ENCODE assay signal across 22 cellular contexts in the genomic region with DNA sequence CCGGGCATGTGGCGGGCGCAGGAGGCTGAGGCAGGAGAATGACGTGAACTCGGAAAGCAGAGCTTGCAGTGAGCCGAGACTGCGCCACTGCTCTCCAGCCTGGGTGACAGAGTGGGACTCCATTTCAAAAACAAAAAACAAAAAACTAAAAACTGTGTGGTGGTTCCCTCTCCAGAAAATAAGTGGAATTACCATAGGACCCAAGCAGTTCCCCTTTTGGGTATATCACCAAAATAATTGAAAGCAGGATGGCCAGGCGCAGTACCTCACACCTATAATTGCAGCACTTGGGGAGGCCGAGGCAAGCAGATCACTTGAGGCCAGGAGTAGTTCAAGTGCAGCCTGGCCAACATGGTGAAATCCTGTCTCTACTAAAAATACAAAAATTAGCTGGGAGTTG.
"Had no signal": no experiment of that assay in that cellular context is flagged by ENCODE, and none has a peak within 500 bp of the region (broad histone marks: within the 10 kb centered on the region; RNA-seq: fewer than 3 reads in every experiment).

No MANE protein-coding gene starts in this region.

- H3K27ac ChIP-seq: foreskin keratinocyte, hepatocyte, left ventricle myocardium inferior, lower lobe of right lung, neural progenitor cell, pancreas, prostate gland, right lobe of liver, tibial nerve had no signal

- H3K79me2 ChIP-seq: hepatocyte had no signal

- H3K4me3 Mint-ChIP-seq: mesothelial cell of epicardium; natural killer cell treated with Interleukin-12 subunit alpha and Interleukin-12 subunit beta and Interleukin-15 and Interleukin-18, amount 100 ng/mL, for 72 hours; neural progenitor cell; stimulated activated effector memory CD8-positive, alpha-beta T cell treated with anti-CD3 and anti-CD28 coated beads, Interleukin-12 subunit alpha, Interleukin-12 subunit beta, amount 100 ng/mL, for 72 hours; stimulated activated naive CD8-positive, alpha-beta T cell treated with anti-CD3 and anti-CD28 coated beads, Interleukin-15, amount 100 ng/mL, for 72 hours had no signal

- H3K9ac ChIP-seq: neural progenitor cell had no signal

- H3K9me3 ChIP-seq: left ventricle myocardium inferior, lower lobe of right lung, pancreas, prostate gland, right lobe of liver, testis, tibial nerve had no signal

- H3K4me1 ChIP-seq: foreskin keratinocyte, left ventricle myocardium inferior, neural progenitor cell, prostate gland, right lobe of liver, tibial nerve had no signal

- H3K4me3 ChIP-seq: hepatocyte, left ventricle myocardium inferior, lower lobe of right lung, neural progenitor cell, pancreas, prostate gland, right lobe of liver, testis, tibial nerve had no signal

- H3K36me3 ChIP-seq: left ventricle myocardium inferior, lower lobe of right lung, neural progenitor cell, pancreas, prostate gland, right lobe of liver, tibial nerve had no signal

- H3K27ac Mint-ChIP-seq: memory B cell; mesothelial cell of epicardium; natural killer cell treated with Interleukin-12 subunit alpha and Interleukin-12 subunit beta and Interleukin-15 and Interleukin-18, amount 100 ng/mL, for 72 hours; neural progenitor cell; stimulated activated effector memory CD8-positive, alpha-beta T cell treated with anti-CD3 and anti-CD28 coated beads, Interleukin-12 subunit alpha, Interleukin-12 subunit beta, amount 100 ng/mL, for 72 hours had no signal

- H3K4me2 ChIP-seq: hepatocyte, neural progenitor cell had no signal

- H3K27me3 ChIP-seq: foreskin keratinocyte, hepatocyte, neural progenitor cell, pancreas, right lobe of liver, testis, tibial nerve had no signal

- H3K36me3 Mint-ChIP-seq: natural killer cell treated with Interleukin-12 subunit alpha and Interleukin-12 subunit beta and Interleukin-15 and Interleukin-18, amount 100 ng/mL, for 72 hours had no signal

- ATAC-seq: foreskin keratinocyte; natural killer cell treated with Interleukin-12 subunit alpha and Interleukin-12 subunit beta and Interleukin-15 and Interleukin-18, amount 100 ng/mL, for 72 hours; pancreas; stimulated activated effector memory CD8-positive, alpha-beta T cell treated with anti-CD3 and anti-CD28 coated beads, Interleukin-12 subunit alpha, Interleukin-12 subunit beta, amount 100 ng/mL, for 72 hours; stimulated activated naive CD8-positive, alpha-beta T cell treated with anti-CD3 and anti-CD28 coated beads, Interleukin-15, amount 100 ng/mL, for 72 hours had no signal

- DNase-seq: erythroblast; foreskin keratinocyte; kidney; left cardiac atrium; left ventricle myocardium inferior; lower lobe of right lung; occipital lobe; pancreas; right lobe of liver; stimulated activated CD4-positive, alpha-beta T cell treated with anti-CD3 and anti-CD28 coated beads, Interleukin-4, amount 100 ng/mL, for 1 hour; stimulated activated CD8-positive, alpha-beta memory T cell treated with anti-CD3 and anti-CD28 coated beads, Interleukin-4, amount 100 ng/mL, for 48 hours; stimulated activated naive CD8-positive, alpha-beta T cell treated with anti-CD3 and anti-CD28 coated beads, Interleukin-15, amount 100 ng/mL, for 72 hours; testis had no signal

- H2AFZ ChIP-seq: hepatocyte, neural progenitor cell had no signal

- H3K9me3 Mint-ChIP-seq: memory B cell; mesothelial cell of epicardium; natural killer cell treated with Interleukin-12 subunit alpha and Interleukin-12 subunit beta and Interleukin-15 and Interleukin-18, amount 100 ng/mL, for 72 hours; neural progenitor cell; stimulated activated effector memory CD8-positive, alpha-beta T cell treated with anti-CD3 and anti-CD28 coated beads, Interleukin-12 subunit alpha, Interleukin-12 subunit beta, amount 100 ng/mL, for 72 hours; stimulated activated naive CD8-positive, alpha-beta T cell treated with anti-CD3 and anti-CD28 coated beads, Interleukin-15, amount 100 ng/mL, for 72 hours had no signal

- H3K27me3 Mint-ChIP-seq: natural killer cell treated with Interleukin-12 subunit alpha and Interleukin-12 subunit beta and Interleukin-15 and Interleukin-18, amount 100 ng/mL, for 72 hours; stimulated activated naive CD8-positive, alpha-beta T cell treated with anti-CD3 and anti-CD28 coated beads, Interleukin-15, amount 100 ng/mL, for 72 hours had no signal

- FAIRE-seq: colon, kidney, pancreas had no signal
